Comparison of ENCODE assay signal across 10 cellular contexts in the genomic region with DNA sequence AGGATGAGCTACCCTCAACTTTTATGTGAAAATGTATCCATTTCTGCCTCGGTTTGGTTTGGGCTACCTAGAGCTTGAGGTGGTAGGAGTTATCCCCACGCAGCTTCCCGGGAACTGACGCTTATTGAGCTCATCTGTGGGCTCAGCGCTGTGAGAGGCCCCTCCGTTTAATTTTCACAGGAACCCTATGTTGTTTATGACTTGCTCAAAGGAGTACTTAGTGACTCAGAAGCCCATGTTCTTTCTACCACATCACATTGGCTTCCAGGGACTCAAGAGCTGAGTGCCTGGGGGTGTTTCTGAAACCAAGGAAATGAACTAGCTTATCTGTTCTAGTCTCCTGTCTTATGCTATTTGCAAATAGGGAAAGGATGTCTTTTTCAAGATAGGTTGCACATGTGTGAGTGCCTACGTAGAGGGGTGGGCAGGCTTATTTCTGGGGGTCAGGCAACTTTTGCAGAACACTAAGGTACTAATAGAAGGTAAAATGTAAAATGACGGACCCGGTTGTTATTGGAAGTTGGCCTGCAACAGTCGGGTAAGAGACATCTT. TPM values are rescaled to one million over a fixed set of nuclear protein-coding genes. Genes with fewer than 3 reads are reported as not detected.
A peak's percentile ranks its signal among the peaks of the same experiment; 100 is the strongest.
DNase-seq lines count a peak whose midpoint lies in the region; ATAC-seq and TF ChIP-seq lines count a peak whose summit lies in the region.
"Had no signal": no experiment of that assay in that cellular context is flagged by ENCODE, and none has a peak within 500 bp of the region (broad histone marks: within the 10 kb centered on the region; RNA-seq: fewer than 3 reads in every experiment).

No MANE protein-coding gene starts in this region.

- intact Hi-C loops in activated CD4-positive, alpha-beta T cell treated with anti-CD3 and anti-CD28 coated beads for 36 hours (cut with DNase I, micrococcal nuclease): loop anchor here (1.0 to 5.0 kb wide), 12 partner anchors 23 to 308 kb away; partner anchors contain the start of gene MICAL2 (in 2 of the 2)

- CTCF ChIA-PET in activated CD4-positive, alpha-beta T cell treated with anti-CD3 and anti-CD28 coated beads for 36 hours (lab: Charles Lee): interaction anchor here (0.7 to 2.2 kb wide), 26 partner anchors 8 to 308 kb away, joined by 3 to 12 read pairs (median 4); no protein-coding TSS in a partner anchor

- DNase-seq in activated CD4-positive, alpha-beta T cell treated with anti-CD3 and anti-CD28 coated beads for 36 hours: peak; percentile 84
- no peak for DNase-seq in activated CD4-positive, alpha-beta T cell treated with anti-CD3 and anti-CD28 coated beads, Interleukin-2, amount 50 U/mL, for 1 hour
- DNase-seq in activated CD8-positive, alpha-beta memory T cell treated with anti-CD3 and anti-CD28 coated beads, Interleukin-2, amount 50 U/mL, for 48 hours: peak; percentile 80
- DNase-seq in fibroblast of villous mesenchyme (ENCODE audit: low read depth) (peak; percentile 95), AG08396 (ENCODE audit: low spot score) (no peak), NCI-H345 (lab: John Stamatoyannopoulos, UW) (no peak)
- peak; percentile 31 to 75 for DNase-seq in stimulated activated naive CD8-positive, alpha-beta T cell treated with anti-CD3 and anti-CD28 coated beads, Interleukin-15, amount 100 ng/mL, for 72 hours
- DNase-seq: activated B cell treated with CpG ODN at 0.5 μM for 24 hours had no signal

- H3K4me3 Mint-ChIP-seq in activated CD4-positive, alpha-beta T cell treated with anti-CD3 and anti-CD28 coated beads for 36 hours: peak overlapping the region; percentile 54
- H3K4me3 Mint-ChIP-seq in stimulated activated naive CD8-positive, alpha-beta T cell treated with anti-CD3 and anti-CD28 coated beads, Interleukin-15, amount 100 ng/mL, for 72 hours: peak overlapping the region; percentile 23 to 50
- H3K4me3 Mint-ChIP-seq: activated B cell treated with CpG ODN at 0.5 μM for 24 hours, memory B cell had no signal

- H3K9me3 Mint-ChIP-seq in activated CD4-positive, alpha-beta T cell treated with anti-CD3 and anti-CD28 coated beads for 36 hours (ENCODE audit: low read depth): no peaks in the 10 kb centered on the region
- no peaks in the 10 kb centered on the region for H3K9me3 Mint-ChIP-seq in stimulated activated naive CD8-positive, alpha-beta T cell treated with anti-CD3 and anti-CD28 coated beads, Interleukin-15, amount 100 ng/mL, for 72 hours
- H3K9me3 Mint-ChIP-seq: activated B cell treated with CpG ODN at 0.5 μM for 24 hours, memory B cell had no signal

- H3K4me3 ChIP-seq in fibroblast of villous mesenchyme (ENCODE audit: low read depth, low read length): no peak overlapping the region

- TF ChIP-seq CTCF in fibroblast of villous mesenchyme (IDR thresholded peaks at IDR 0.05; ENCODE audit: insufficient read depth, low read depth, low read length): no peak

- peaks cover 27% of the 10 kb centered on the region for H3K36me3 Mint-ChIP-seq in activated CD4-positive, alpha-beta T cell treated with anti-CD3 and anti-CD28 coated beads for 36 hours (ENCODE audit: low read depth)
- H3K36me3 Mint-ChIP-seq: memory B cell had no signal

- H3K27me3 Mint-ChIP-seq in activated CD4-positive, alpha-beta T cell treated with anti-CD3 and anti-CD28 coated beads for 36 hours: no peaks in the 10 kb centered on the region
- H3K27me3 Mint-ChIP-seq in stimulated activated naive CD8-positive, alpha-beta T cell treated with anti-CD3 and anti-CD28 coated beads, Interleukin-15, amount 100 ng/mL, for 72 hours: no peaks in the 10 kb centered on the region
- H3K27me3 Mint-ChIP-seq: activated B cell treated with CpG ODN at 0.5 μM for 24 hours had no signal

- H3K27ac Mint-ChIP-seq in activated CD4-positive, alpha-beta T cell treated with anti-CD3 and anti-CD28 coated beads for 36 hours: peak overlapping the region; percentile 95
- H3K27ac Mint-ChIP-seq in stimulated activated naive CD8-positive, alpha-beta T cell treated with anti-CD3 and anti-CD28 coated beads, Interleukin-15, amount 100 ng/mL, for 72 hours: peak overlapping the region; percentile 77 to 89
- H3K27ac Mint-ChIP-seq: activated B cell treated with CpG ODN at 0.5 μM for 24 hours, memory B cell had no signal

- peak; percentile 84 for ATAC-seq in activated CD4-positive, alpha-beta T cell treated with anti-CD3 and anti-CD28 coated beads for 36 hours
- ATAC-seq in stimulated activated naive CD8-positive, alpha-beta T cell treated with anti-CD3 and anti-CD28 coated beads, Interleukin-15, amount 100 ng/mL, for 72 hours: peak; percentile 88
- ATAC-seq in GM19467 (IDR thresholded peaks at IDR 0.05; ENCODE audit: unreplicated experiment): no peak

- POLR2A ChIA-PET in activated CD4-positive, alpha-beta T cell treated with anti-CD3 and anti-CD28 coated beads for 36 hours (lab: Charles Lee): interaction anchor here (0.6 to 2.2 kb wide), 33 partner anchors 9 to 1735 kb away, joined by 3 to 30 read pairs (median 6); partner anchors contain the start of genes MICAL2 and USP47

- peaks cover 68% of the 10 kb centered on the region for H3K4me1 Mint-ChIP-seq in activated CD4-positive, alpha-beta T cell treated with anti-CD3 and anti-CD28 coated beads for 36 hours
- H3K4me1 Mint-ChIP-seq in stimulated activated naive CD8-positive, alpha-beta T cell treated with anti-CD3 and anti-CD28 coated beads, Interleukin-15, amount 100 ng/mL, for 72 hours: peaks cover 79% of the 10 kb centered on the region
- H3K4me1 Mint-ChIP-seq: activated B cell treated with CpG ODN at 0.5 μM for 24 hours had no signal

RNA-seq across cellular contexts. Expression of gene MICAL2, which starts 40.5 kb away (rescaled TPM):
- 100 to 1,000 TPM; 186 to 207 TPM for total RNA-seq in activated CD4-positive, alpha-beta T cell treated with anti-CD3 and anti-CD28 coated beads for 36 hours
- total RNA-seq in fibroblast of villous mesenchyme: 164 and 323 TPM in 2 replicates

Comparison
In these comparisons a context has a peak if more than half of its experiments do, and no peak if none do; other contexts are left out.
1. DNase-seq: peak in activated CD4-positive, alpha-beta T cell treated with anti-CD3 and anti-CD28 coated beads for 36 hours (single experiment), activated CD8-positive, alpha-beta memory T cell treated with anti-CD3 and anti-CD28 coated beads, Interleukin-2, amount 50 U/mL, for 48 hours (single experiment), fibroblast of villous mesenchyme (single experiment) and stimulated activated naive CD8-positive, alpha-beta T cell treated with anti-CD3 and anti-CD28 coated beads, Interleukin-15, amount 100 ng/mL, for 72 hours (2 of 2); none in activated CD4-positive, alpha-beta T cell treated with anti-CD3 and anti-CD28 coated beads, Interleukin-2, amount 50 U/mL, for 1 hour (single experiment), AG08396 (single experiment) and NCI-H345 (single experiment).